In the genomic region with DNA sequence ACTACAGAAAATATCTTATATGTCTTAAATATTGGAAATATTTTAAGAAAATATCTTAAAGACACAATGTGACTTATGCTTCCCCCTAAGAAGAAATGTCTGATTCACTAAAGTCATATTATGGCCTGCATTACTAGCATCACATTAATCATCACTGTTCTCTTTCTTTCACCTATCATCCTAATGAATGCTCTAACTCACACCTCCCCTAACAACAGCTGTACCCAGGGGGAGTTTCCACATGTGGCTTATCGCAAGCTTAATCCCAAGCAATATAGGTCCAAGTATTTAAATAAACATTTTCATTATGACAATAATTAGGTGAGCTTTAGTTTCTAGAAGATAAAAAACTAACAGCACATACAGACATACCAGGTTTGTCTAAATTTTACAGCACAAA, we compare ENCODE assay signal across 25 cellular contexts.
"Had no signal": no experiment of that assay in that cellular context is flagged by ENCODE, and none has a peak within 500 bp of the region (broad histone marks: within the 10 kb centered on the region; RNA-seq: fewer than 3 reads in every experiment).

No MANE protein-coding gene starts in this region.

- H3K27ac ChIP-seq: esophagus muscularis mucosa, gastroesophageal sphincter, heart right ventricle, left lung, tibial artery, uterus, VCaP had no signal

- H3K27me3 Mint-ChIP-seq: activated naive CD4-positive, alpha-beta T cell treated with anti-CD3 and anti-CD28 coated beads, Interleukin-2, amount 50 U/mL, for 24 hours; brain; naive thymus-derived CD8-positive, alpha-beta T cell; progenitor cell of endocrine pancreas; stimulated activated naive CD8-positive, alpha-beta T cell treated with anti-CD3 and anti-CD28 coated beads, Interleukin-15, amount 100 ng/mL, for 72 hours; T-cell had no signal

- ATAC-seq: activated CD8-positive, alpha-beta T cell treated with anti-CD3 and anti-CD28 coated beads, Interleukin-2, amount 10 ng/mL, durations not matched to agents 7 days and 5 days; gastroesophageal sphincter; heart right ventricle; naive thymus-derived CD8-positive, alpha-beta T cell; stimulated activated naive CD8-positive, alpha-beta T cell treated with anti-CD3 and anti-CD28 coated beads, Interleukin-15, amount 100 ng/mL, for 72 hours; T-cell had no signal

- DNase-seq: activated CD4-positive, alpha-beta T cell treated with anti-CD3 and anti-CD28 coated beads for 1 hour; activated CD4-positive, alpha-beta T cell treated with anti-CD3 and anti-CD28 coated beads, Interleukin-2, amount 50 U/mL, for 1 hour; activated CD8-positive, alpha-beta T cell treated with anti-CD3 and anti-CD28 coated beads, Interleukin-2, amount 10 ng/mL, durations not matched to agents 7 days and 5 days; activated gamma-delta T cell treated with Interleukin-2 at 50 U/mL for 16 hours; aorta; central memory CD4-positive, alpha-beta T cell; dermis blood vessel endothelial cell; effector CD8-positive, alpha-beta T cell; heart right ventricle; kidney; left lung; naive thymus-derived CD8-positive, alpha-beta T cell; stimulated activated naive CD8-positive, alpha-beta T cell treated with anti-CD3 and anti-CD28 coated beads, Interleukin-15, amount 100 ng/mL, for 72 hours; T-cell; tibial artery; uterus had no signal

- H3K27ac Mint-ChIP-seq: activated CD8-positive, alpha-beta T cell treated with anti-CD3 and anti-CD28 coated beads, Interleukin-2, amount 10 ng/mL, durations not matched to agents 7 days and 5 days; activated naive CD4-positive, alpha-beta T cell treated with anti-CD3 and anti-CD28 coated beads, Interleukin-2, amount 50 U/mL, for 24 hours; activated T-helper 1 cell treated with anti-CD3 and anti-CD28 coated beads, Interleukin-12 subunit alpha, Interleukin-12 subunit beta, Interleukin-2, Interleukin-4 antibody, amounts not matched to agents 30 ng/mL and 10 ng/mL and 1 ng/mL, durations not matched to agents 14 hours and 24 hours and 36 hours; progenitor cell of endocrine pancreas; stimulated activated naive CD8-positive, alpha-beta T cell treated with anti-CD3 and anti-CD28 coated beads, Interleukin-15, amount 100 ng/mL, for 72 hours; T-cell; T-helper 2 cell treated with Interferon-gamma antibody and Interleukin-4, amounts not matched to agents 5 μg/mL and 100 μg/mL, for 36 hours had no signal

- H3K4me3 Mint-ChIP-seq: activated CD8-positive, alpha-beta T cell treated with anti-CD3 and anti-CD28 coated beads, Interleukin-2, amount 10 ng/mL, durations not matched to agents 7 days and 5 days; activated naive CD4-positive, alpha-beta T cell treated with anti-CD3 and anti-CD28 coated beads, Interleukin-2, amount 50 U/mL, for 24 hours; activated T-helper 1 cell treated with anti-CD3 and anti-CD28 coated beads, Interleukin-12 subunit alpha, Interleukin-12 subunit beta, Interleukin-2, Interleukin-4 antibody, amounts not matched to agents 30 ng/mL and 10 ng/mL and 1 ng/mL, durations not matched to agents 14 hours and 24 hours and 36 hours; brain; naive thymus-derived CD8-positive, alpha-beta T cell; stimulated activated naive CD8-positive, alpha-beta T cell treated with anti-CD3 and anti-CD28 coated beads, Interleukin-15, amount 100 ng/mL, for 72 hours; T-cell; T-helper 2 cell treated with Interferon-gamma antibody and Interleukin-4, amounts not matched to agents 5 μg/mL and 100 μg/mL, for 36 hours had no signal

- H3K4me1 ChIP-seq: tibial artery, uterus had no signal

- H3K27me3 ChIP-seq: esophagus muscularis mucosa, gastroesophageal sphincter, heart right ventricle, left lung, tibial artery, uterus had no signal

- H3K9me3 ChIP-seq: esophagus muscularis mucosa, gastroesophageal sphincter, heart right ventricle, left lung, tibial artery, uterus had no signal

- H3K4me3 ChIP-seq: esophagus muscularis mucosa, gastroesophageal sphincter, heart right ventricle, left lung, lung, tibial artery, uterus had no signal

- H3K36me3 ChIP-seq: uterus had no signal

- H3K9me3 Mint-ChIP-seq: activated naive CD4-positive, alpha-beta T cell treated with anti-CD3 and anti-CD28 coated beads, Interleukin-2, amount 50 U/mL, for 24 hours; activated T-helper 1 cell treated with anti-CD3 and anti-CD28 coated beads, Interleukin-12 subunit alpha, Interleukin-12 subunit beta, Interleukin-2, Interleukin-4 antibody, amounts not matched to agents 30 ng/mL and 10 ng/mL and 1 ng/mL, durations not matched to agents 14 hours and 24 hours and 36 hours; brain; naive thymus-derived CD8-positive, alpha-beta T cell; stimulated activated naive CD8-positive, alpha-beta T cell treated with anti-CD3 and anti-CD28 coated beads, Interleukin-15, amount 100 ng/mL, for 72 hours; T-cell; T-helper 2 cell treated with Interferon-gamma antibody and Interleukin-4, amounts not matched to agents 5 μg/mL and 100 μg/mL, for 36 hours had no signal
